Comparison of ENCODE assay signal across 7 cellular contexts in the genomic region with DNA sequence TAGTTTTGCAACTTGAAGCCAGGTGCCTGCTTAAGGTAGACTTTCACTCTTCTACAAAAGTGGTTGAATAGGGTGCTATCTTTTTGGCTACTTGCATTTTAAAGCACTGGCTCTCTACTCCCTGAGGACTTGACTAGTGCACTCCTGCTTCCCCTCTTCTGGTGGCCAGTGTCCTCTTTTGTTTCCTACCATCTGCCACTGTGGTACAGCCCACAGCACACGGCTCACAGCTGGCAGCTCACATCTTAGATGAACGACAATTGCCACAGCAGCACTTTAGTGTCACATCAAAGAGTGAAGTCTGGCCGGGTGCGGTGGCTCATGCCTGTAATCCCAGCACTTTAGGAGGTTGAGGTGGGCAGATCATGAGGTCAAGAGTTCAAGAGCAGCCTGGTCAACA. TPM values are rescaled to one million over a fixed set of nuclear protein-coding genes. Genes with fewer than 3 reads are reported as not detected.
DNase-seq lines count a peak whose midpoint lies in the region; ATAC-seq, FAIRE-seq and TF ChIP-seq lines count a peak whose summit lies in the region.
"Not testable (repeated sequence)": the region's sequence is repeated elsewhere in the genome, so short reads cannot be mapped to it uniquely, and the experiment has no call there.

No MANE protein-coding gene starts in this region.

- H3K27ac ChIP-seq in CD4-positive, alpha-beta memory T cell (ENCODE audit: low read depth, low read length); H1 (ENCODE audit: low read depth, low read length): not testable (repeated sequence)
- H3K27ac ChIP-seq in right cardiac atrium (ENCODE audit: low read length), result peak overlapping the region; percentile 84

- DNase-seq in CD4-positive, alpha-beta memory T cell, result peak in 3 of 5 donors; percentile 4 to 9 (median 7)
- DNase-seq in NCI-H2029 treated with DMSO at 0.1 percent for 48 hours (lab: John Stamatoyannopoulos, UW), result peak; percentile 5
- not testable (repeated sequence) for DNase-seq in activated B cell treated with CpG ODN at 0.5 μM for 24 hours; H1 (ENCODE audit: low read depth in 1 of 2, low spot score in 2 of 2); right cardiac atrium; natural killer cell treated with Interleukin-12 subunit alpha and Interleukin-12 subunit beta and Interleukin-15 and Interleukin-18, amount 100 ng/mL, for 72 hours (ENCODE audit: low spot score)
- DNase-seq in activated naive CD4-positive, alpha-beta T cell treated with anti-CD3 and anti-CD28 coated beads, Interleukin-2, amount 10 ng/mL, durations not matched to agents 7 days and 5 days, result peak; percentile 24

- POLR2A ChIA-PET in CD4-positive, alpha-beta memory T cell (lab: Charles Lee; ENCODE audit: partially characterized antibody), result interaction anchor here (1.2 kb wide), 1 partner anchor 420 kb away, joined by 19 read pairs; no protein-coding TSS in a partner anchor
- POLR2A ChIA-PET in activated B cell treated with CpG ODN at 0.5 μM for 24 hours (lab: Charles Lee), result not testable (repeated sequence)
- POLR2A ChIA-PET in H1 (lab: Charles Lee; ENCODE audit: partially characterized antibody), result interaction anchor here (0.7 to 1.6 kb wide), 3 partner anchors 16 to 420 kb away, joined by 4 to 5 read pairs (median 4); partner anchors contain the start of gene ZNF91

- not testable (repeated sequence) for H4K20me1 ChIP-seq in H1 (replicated peaks in 1 of 2; ENCODE audit: control insufficient read depth in 1 of 2, insufficient read depth in 2 of 2, low read length in 2 of 2)

- H3K4me2 ChIP-seq in H1 (ENCODE audit: insufficient read depth in 1 of 2, low read depth in 2 of 2, low read length in 2 of 2), result not testable (repeated sequence)

- intact Hi-C loops in CD4-positive, alpha-beta memory T cell (cut with micrococcal nuclease); activated B cell treated with CpG ODN at 0.5 μM for 24 hours (cut with micrococcal nuclease); right cardiac atrium (cut with DNase I): not testable (repeated sequence)

- not testable (repeated sequence) for H3K56ac ChIP-seq in H1 (replicated peaks; ENCODE audit: insufficient read length, low read depth, low read length)

- peaks cover 7 to 88% of the 10 kb centered on the region in 2 experiments for H3K79me2 ChIP-seq in H1 (ENCODE audit: control insufficient read depth in 1 of 2, insufficient read depth in 2 of 2, low read length in 2 of 2)

- H2AFZ ChIP-seq in H1 (ENCODE audit: low read length), result not testable (repeated sequence)

- peaks cover 1 to 35% (median 19%) of the 10 kb centered on the region in 4 donors for H3K4me1 Mint-ChIP-seq in CD4-positive, alpha-beta memory T cell
- peaks cover 10% of the 10 kb centered on the region for H3K4me1 Mint-ChIP-seq in activated B cell treated with CpG ODN at 0.5 μM for 24 hours
- H3K4me1 Mint-ChIP-seq in activated naive CD4-positive, alpha-beta T cell treated with anti-CD3 and anti-CD28 coated beads, Interleukin-2, amount 10 ng/mL, durations not matched to agents 7 days and 5 days, result not testable (repeated sequence)
- H3K4me1 Mint-ChIP-seq in natural killer cell treated with Interleukin-12 subunit alpha and Interleukin-12 subunit beta and Interleukin-15 and Interleukin-18, amount 100 ng/mL, for 72 hours (ENCODE audit: low read depth in 2 of 2), result peaks cover 23 to 28% of the 10 kb centered on the region in 2 donors

- WGBS in H1 (ENCODE audit: extremely low coverage in 1 of 2, insufficient coverage in 1 of 2, insufficient read length in 1 of 2, insufficient replicate concordance in 2 of 2, low coverage in 1 of 2, low lambda C conversion rate in 2 of 2, missing lambda C conversion rate in 1 of 2), 2 experiments, result 80% methylated on average over 4 of the region's 4 CpGs; no CpG with 5 or more reads in 1 of the 2 experiments
- 68% methylated on average over 4 of the region's 4 CpGs for WGBS in right cardiac atrium

- FAIRE-seq in H1 (lab: Jason Lieb, UNC), result not testable (repeated sequence)

- not testable (repeated sequence) for H3K23ac ChIP-seq in H1 (ENCODE audit: insufficient read length)

- peaks cover 27% of the 10 kb centered on the region for H3K36me3 ChIP-seq in CD4-positive, alpha-beta memory T cell (ENCODE audit: insufficient read depth, low read length)
- H3K36me3 ChIP-seq in H1 (ENCODE audit: control insufficient read depth in 2 of 4, insufficient read depth in 4 of 4, low read length in 3 of 4), result not testable (repeated sequence)

- not testable (repeated sequence) for TF ChIP-seq EP300 in H1 (IDR thresholded peaks at IDR 0.05; ENCODE audit: borderline replicate concordance in 1 of 2, low read depth in 2 of 2, low read length in 2 of 2)

- not testable (repeated sequence) for H3K18ac ChIP-seq in H1 (ENCODE audit: extremely low read depth, low read length)

- not testable (repeated sequence) for H2AK5ac ChIP-seq in H1 (ENCODE audit: low read depth, low read length)

- H2BK12ac ChIP-seq in H1 (ENCODE audit: low read depth, low read length), result 0 out of 2 replicates have a peak overlapping the region, but pooled peaks have one; percentile 9

- not testable (repeated sequence) for H3K9ac ChIP-seq in H1 (replicated peaks in 1 of 4; ENCODE audit: extremely low read depth in 1 of 4, low read depth in 3 of 4, low read length in 3 of 4)

- not testable (repeated sequence) for H4K91ac ChIP-seq in H1 (replicated peaks; ENCODE audit: insufficient read length, low read length)

- not testable (repeated sequence) for H3K27me3 ChIP-seq in CD4-positive, alpha-beta memory T cell (ENCODE audit: insufficient read depth, low read length); H1 (replicated peaks in 1 of 4; ENCODE audit: control insufficient read depth in 3 of 4, extremely low read depth in 1 of 4, insufficient read depth in 3 of 4, low read length in 3 of 4); right cardiac atrium (ENCODE audit: control insufficient read depth, insufficient read depth)

- not testable (repeated sequence) for H4K5ac ChIP-seq in H1 (ENCODE audit: insufficient read length, low read depth, low read length)

- H3K23me2 ChIP-seq in H1 (ENCODE audit: low read depth, low read length), result not testable (repeated sequence)

- H3K4ac ChIP-seq in H1 (replicated peaks; ENCODE audit: insufficient read length, low read depth, low read length), result not testable (repeated sequence)

- H3K14ac ChIP-seq in H1 (ENCODE audit: insufficient read length), result not testable (repeated sequence)

- CTCF ChIA-PET in CD4-positive, alpha-beta memory T cell (lab: Charles Lee; ENCODE audit: partially characterized antibody); activated B cell treated with CpG ODN at 0.5 μM for 24 hours (lab: Charles Lee); activated naive CD4-positive, alpha-beta T cell treated with anti-CD3 and anti-CD28 coated beads, Interleukin-2, amount 10 ng/mL, durations not matched to agents 7 days and 5 days (lab: Charles Lee); H1 (lab: Charles Lee; ENCODE audit: partially characterized antibody): not testable (repeated sequence)

- TF ChIP-seq CTCF in activated B cell treated with CpG ODN at 0.5 μM for 24 hours (IDR thresholded peaks at IDR 0.05); H1 (IDR thresholded peaks at IDR 0.05; ENCODE audit: control extremely low read depth in 1 of 3, insufficient read depth in 1 of 3, low read depth in 1 of 3, low read length in 3 of 3): not testable (repeated sequence)

- H2BK120ac ChIP-seq in H1 (replicated peaks; ENCODE audit: low read depth, low read length), result not testable (repeated sequence)

- ATAC-seq in activated B cell treated with CpG ODN at 0.5 μM for 24 hours (ENCODE audit: low read depth) (peak; percentile 25), right cardiac atrium (peak; percentile 50 to 51)
- ATAC-seq in natural killer cell treated with Interleukin-12 subunit alpha and Interleukin-12 subunit beta and Interleukin-15 and Interleukin-18, amount 100 ng/mL, for 72 hours, result not testable (repeated sequence)

- not testable (repeated sequence) for H4K8ac ChIP-seq in H1 (ENCODE audit: extremely low read depth, insufficient read depth, low read length)

- TF ChIP-seq RAD21 in H1 (IDR thresholded peaks at IDR 0.05 in 1 of 2, conservative IDR thresholded peaks at IDR 0.05 in 1 of 2; ENCODE audit: low read depth in 2 of 2, low read length in 2 of 2), result not testable (repeated sequence)

- peaks cover 2 to 55% of the 10 kb centered on the region in 2 donors for H3K9me3 ChIP-seq in CD4-positive, alpha-beta memory T cell (ENCODE audit: control insufficient read depth in 1 of 2, low read length in 2 of 2)
- H3K9me3 ChIP-seq in H1 (ENCODE audit: insufficient read depth in 2 of 2, low read depth in 1 of 2, low read length in 1 of 2); right cardiac atrium (ENCODE audit: control insufficient read depth, low read length): not testable (repeated sequence)

- peaks cover 75 to 77% of the 10 kb centered on the region in 2 donors for H3K36me3 Mint-ChIP-seq in CD4-positive, alpha-beta memory T cell
- peaks cover 80% of the 10 kb centered on the region for H3K36me3 Mint-ChIP-seq in activated B cell treated with CpG ODN at 0.5 μM for 24 hours (ENCODE audit: low read depth)
- peaks cover 82% of the 10 kb centered on the region for H3K36me3 Mint-ChIP-seq in activated naive CD4-positive, alpha-beta T cell treated with anti-CD3 and anti-CD28 coated beads, Interleukin-2, amount 10 ng/mL, durations not matched to agents 7 days and 5 days
- peaks cover 49% of the 10 kb centered on the region for H3K36me3 Mint-ChIP-seq in natural killer cell treated with Interleukin-12 subunit alpha and Interleukin-12 subunit beta and Interleukin-15 and Interleukin-18, amount 100 ng/mL, for 72 hours

- not testable (repeated sequence) for H3K4me3 ChIP-seq in CD4-positive, alpha-beta memory T cell (ENCODE audit: low read length in 2 of 2); H1 (ENCODE audit: extremely low read depth in 1 of 4, insufficient read depth in 2 of 4, low read depth in 3 of 4, low read length in 4 of 4); right cardiac atrium (ENCODE audit: low read length)

- not testable (repeated sequence) for H3K4me1 ChIP-seq in CD4-positive, alpha-beta memory T cell (ENCODE audit: insufficient read depth, low read length); H1 (replicated peaks in 1 of 4; ENCODE audit: control insufficient read depth in 3 of 4, insufficient read depth in 4 of 4, low read length in 3 of 4); right cardiac atrium (ENCODE audit: control insufficient read depth, insufficient read depth, low read length)

- peak overlapping the region; percentile 54 to 91 (median 84) for H3K27ac Mint-ChIP-seq in CD4-positive, alpha-beta memory T cell
- not testable (repeated sequence) for H3K27ac Mint-ChIP-seq in activated B cell treated with CpG ODN at 0.5 μM for 24 hours
- peak overlapping the region; percentile 90 for H3K27ac Mint-ChIP-seq in activated naive CD4-positive, alpha-beta T cell treated with anti-CD3 and anti-CD28 coated beads, Interleukin-2, amount 10 ng/mL, durations not matched to agents 7 days and 5 days
- H3K27ac Mint-ChIP-seq in natural killer cell treated with Interleukin-12 subunit alpha and Interleukin-12 subunit beta and Interleukin-15 and Interleukin-18, amount 100 ng/mL, for 72 hours, result peak overlapping the region; percentile 70 to 84

- not testable (repeated sequence) for H2BK5ac ChIP-seq in H1 (ENCODE audit: low read depth, low read length)

- not testable (repeated sequence) for H3K79me1 ChIP-seq in H1 (ENCODE audit: low read depth, low read length)

- peaks cover 0 to 88% (median 64%) of the 10 kb centered on the region in 8 donors for H3K9me3 Mint-ChIP-seq in CD4-positive, alpha-beta memory T cell
- peaks cover 42% of the 10 kb centered on the region for H3K9me3 Mint-ChIP-seq in activated B cell treated with CpG ODN at 0.5 μM for 24 hours
- H3K9me3 Mint-ChIP-seq in activated naive CD4-positive, alpha-beta T cell treated with anti-CD3 and anti-CD28 coated beads, Interleukin-2, amount 10 ng/mL, durations not matched to agents 7 days and 5 days, result peaks cover 64% of the 10 kb centered on the region
- H3K9me3 Mint-ChIP-seq in natural killer cell treated with Interleukin-12 subunit alpha and Interleukin-12 subunit beta and Interleukin-15 and Interleukin-18, amount 100 ng/mL, for 72 hours, result not testable (repeated sequence)

- not testable (repeated sequence) for H3K27me3 Mint-ChIP-seq in CD4-positive, alpha-beta memory T cell; activated B cell treated with CpG ODN at 0.5 μM for 24 hours; activated naive CD4-positive, alpha-beta T cell treated with anti-CD3 and anti-CD28 coated beads, Interleukin-2, amount 10 ng/mL, durations not matched to agents 7 days and 5 days; natural killer cell treated with Interleukin-12 subunit alpha and Interleukin-12 subunit beta and Interleukin-15 and Interleukin-18, amount 100 ng/mL, for 72 hours

- TF ChIP-seq POLR2A in H1 (IDR thresholded peaks at IDR 0.05; ENCODE audit: control extremely low read depth in 1 of 2, low read depth in 2 of 2, low read length in 2 of 2), result not testable (repeated sequence)

- peak overlapping the region; percentile 55 to 83 (median 71) for H3K4me3 Mint-ChIP-seq in CD4-positive, alpha-beta memory T cell
- H3K4me3 Mint-ChIP-seq in activated B cell treated with CpG ODN at 0.5 μM for 24 hours, result peak overlapping the region; percentile 41
- H3K4me3 Mint-ChIP-seq in activated naive CD4-positive, alpha-beta T cell treated with anti-CD3 and anti-CD28 coated beads, Interleukin-2, amount 10 ng/mL, durations not matched to agents 7 days and 5 days, result peak overlapping the region; percentile 54
- H3K4me3 Mint-ChIP-seq in natural killer cell treated with Interleukin-12 subunit alpha and Interleukin-12 subunit beta and Interleukin-15 and Interleukin-18, amount 100 ng/mL, for 72 hours, result peak overlapping the region; percentile 61

- not testable (repeated sequence) for H2BK20ac ChIP-seq in H1 (ENCODE audit: low read length)

- not testable (repeated sequence) for H2BK15ac ChIP-seq in H1 (ENCODE audit: low read length)

RNA-seq across cellular contexts. Expression of gene ZNF91, which starts 15.6 kb away (rescaled TPM):
- total RNA-seq in CD4-positive, alpha-beta memory T cell, result 100 to 1,000 TPM; 111 to 113 TPM
- polyA plus RNA-seq in CD4-positive, alpha-beta memory T cell, result 10 to 100 TPM in 1 of 2 donors, 1 to 10 TPM in 1; 8.9 to 47.0 TPM
- total RNA-seq in activated B cell treated with CpG ODN at 0.5 μM for 24 hours, result 56.4 and 70.9 TPM in 2 replicates
- 35.1 and 36.7 TPM in 2 replicates for total RNA-seq in H1 (2021; fragmentation: NEBNext Ultra II Directional; extraction: Animal tissue kit (Norgen Biotek cat#: 25700))
- polyA plus RNA-seq in H1 (2011; rRNA removed), result 16.5 and 21.0 TPM in 2 replicates
- polyA plus RNA-seq in H1 (2011; cell fraction: cytosol; rRNA removed), result 16.4 TPM
- 50.6 TPM for polyA plus RNA-seq in H1 (2011; cell fraction: nucleus; rRNA removed)
- 11.9 to 16.2 TPM (median 13.8 TPM) in 4 replicates for polyA plus RNA-seq in H1 (2012, experiment 1 of 2)
- 0.84 TPM for polyA plus RNA-seq in H1 (2012, experiment 2 of 2)
- 23.4 TPM for polyA plus RNA-seq in H1 (2013, experiment 1 of 2)
- 21.3 TPM for polyA plus RNA-seq in H1 (2013, experiment 2 of 2)
- polyA minus RNA-seq in H1 (2011; rRNA and poly(A)+ RNA removed), result 55.7 and 65.0 TPM in 2 replicates
- 31.0 TPM for polyA minus RNA-seq in H1 (2011; cell fraction: cytosol; rRNA and poly(A)+ RNA removed)
- polyA minus RNA-seq in H1 (2011; cell fraction: nucleus; rRNA and poly(A)+ RNA removed), result 137 TPM
- 100 to 1,000 TPM in 3 of 4 donors, 10 to 100 TPM in 1; 94.4 to 170 (median 139) TPM for total RNA-seq in right cardiac atrium
- polyA plus RNA-seq in right cardiac atrium, result 19.9 TPM
- total RNA-seq in natural killer cell treated with Interleukin-12 subunit alpha and Interleukin-12 subunit beta and Interleukin-15 and Interleukin-18, amount 100 ng/mL, for 72 hours, result 10 to 100 TPM; 37.0 to 38.2 TPM
